Comparison of ENCODE assay signal across 8 cellular contexts in the genomic region with DNA sequence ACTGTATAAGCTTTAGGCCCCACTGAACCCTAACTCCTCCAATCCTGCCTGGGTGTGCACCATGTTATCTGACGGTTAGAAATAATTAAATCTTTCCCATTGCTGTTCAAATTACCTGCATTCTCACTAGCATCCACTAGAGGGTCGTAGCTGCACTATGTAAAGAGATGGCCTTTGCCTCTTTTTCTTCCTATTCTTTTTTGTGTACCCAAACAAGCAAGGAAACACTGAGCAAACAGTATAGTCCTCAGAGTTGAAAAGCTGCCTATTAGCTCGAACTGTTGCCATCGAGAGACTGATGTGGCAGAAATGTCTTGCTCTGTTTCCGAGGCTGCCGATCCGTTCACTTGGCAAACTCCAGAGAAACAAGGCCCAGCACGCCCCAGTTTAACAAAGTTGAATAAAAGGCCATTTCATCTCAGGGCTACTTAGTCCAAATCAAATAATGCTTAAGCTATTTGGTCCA.
DNase-seq lines count a peak whose midpoint lies in the region; ATAC-seq and TF ChIP-seq lines count a peak whose summit lies in the region.

No MANE protein-coding gene starts in this region.

- POLR2A ChIA-PET in activated CD4-positive, alpha-beta memory T cell treated with anti-CD3 and anti-CD28 coated beads for 36 hours (lab: Charles Lee): no interaction called here

- in situ Hi-C loops in Caki2 (cut with HindIII; ENCODE audit: low pct_unique_long_range_greater_than_20kb, low sequenced_read_pairs): no loop called here

- intact Hi-C loops in activated CD4-positive, alpha-beta memory T cell treated with anti-CD3 and anti-CD28 coated beads for 36 hours (cut with micrococcal nuclease): loop anchor here (1.0 to 5.0 kb wide), 3 partner anchors 484 to 742 kb away; no protein-coding TSS in a partner anchor

- DNase-seq in Caki2 (ENCODE audit: low read depth) (peak; percentile 59), NCI-H2171 treated with DMSO at 0.1 percent for 48 hours (lab: John Stamatoyannopoulos, UW) (peak; percentile 69), fibroblast of the aortic adventitia (ENCODE audit: low read depth) (peak; percentile 77), neural crest cell (ENCODE audit: low read depth, low spot score) (peak; percentile 49)
- DNase-seq in activated CD4-positive, alpha-beta memory T cell treated with anti-CD3 and anti-CD28 coated beads for 36 hours: peak; percentile 16
- DNase-seq in T-helper 2 cell treated with Interferon-gamma antibody and Interleukin-4, amounts not matched to agents 5 μg/mL and 100 μg/mL, for 36 hours (ENCODE audit: low spot score): no peak

- peak; percentile 83 for ATAC-seq in GM19023 (IDR thresholded peaks at IDR 0.05; ENCODE audit: unreplicated experiment)
- peak; percentile 69 for ATAC-seq in HG03139 (IDR thresholded peaks at IDR 0.05; ENCODE audit: unreplicated experiment)

- H3K4me1 Mint-ChIP-seq in activated CD4-positive, alpha-beta memory T cell treated with anti-CD3 and anti-CD28 coated beads for 36 hours (ENCODE audit: low read depth): no peaks in the 10 kb centered on the region
- peaks cover 3% of the 10 kb centered on the region for H3K4me1 Mint-ChIP-seq in neural crest cell
- no peaks in the 10 kb centered on the region for H3K4me1 Mint-ChIP-seq in T-helper 2 cell treated with Interferon-gamma antibody and Interleukin-4, amounts not matched to agents 5 μg/mL and 100 μg/mL, for 36 hours (ENCODE audit: low read depth)

- H3K27ac Mint-ChIP-seq in activated CD4-positive, alpha-beta memory T cell treated with anti-CD3 and anti-CD28 coated beads for 36 hours: no peak overlapping the region
- no peak overlapping the region for H3K27ac Mint-ChIP-seq in neural crest cell (ENCODE audit: unreplicated experiment)
- H3K27ac Mint-ChIP-seq in T-helper 2 cell treated with Interferon-gamma antibody and Interleukin-4, amounts not matched to agents 5 μg/mL and 100 μg/mL, for 36 hours: no peak overlapping the region

- no peak overlapping the region for H3K4me3 ChIP-seq in fibroblast of the aortic adventitia (ENCODE audit: low read depth, low read length)

- no peaks in the 10 kb centered on the region for H3K36me3 Mint-ChIP-seq in activated CD4-positive, alpha-beta memory T cell treated with anti-CD3 and anti-CD28 coated beads for 36 hours
- H3K36me3 Mint-ChIP-seq in neural crest cell (ENCODE audit: low read depth): no peaks in the 10 kb centered on the region
- no peaks in the 10 kb centered on the region for H3K36me3 Mint-ChIP-seq in T-helper 2 cell treated with Interferon-gamma antibody and Interleukin-4, amounts not matched to agents 5 μg/mL and 100 μg/mL, for 36 hours (ENCODE audit: low read depth)

- CTCF ChIA-PET in activated CD4-positive, alpha-beta memory T cell treated with anti-CD3 and anti-CD28 coated beads for 36 hours (lab: Charles Lee): interaction anchor here (0.6 to 3.2 kb wide), 22 partner anchors 8 to 739 kb away, joined by 3 to 19 read pairs (median 4); a partner anchor contains a TSS

- H3K9me3 Mint-ChIP-seq in activated CD4-positive, alpha-beta memory T cell treated with anti-CD3 and anti-CD28 coated beads for 36 hours: no peaks in the 10 kb centered on the region
- H3K9me3 Mint-ChIP-seq in neural crest cell: no peaks in the 10 kb centered on the region
- no peaks in the 10 kb centered on the region for H3K9me3 Mint-ChIP-seq in T-helper 2 cell treated with Interferon-gamma antibody and Interleukin-4, amounts not matched to agents 5 μg/mL and 100 μg/mL, for 36 hours

- H3K4me3 Mint-ChIP-seq in activated CD4-positive, alpha-beta memory T cell treated with anti-CD3 and anti-CD28 coated beads for 36 hours: no peak overlapping the region
- no peak overlapping the region for H3K4me3 Mint-ChIP-seq in neural crest cell
- no peak overlapping the region for H3K4me3 Mint-ChIP-seq in T-helper 2 cell treated with Interferon-gamma antibody and Interleukin-4, amounts not matched to agents 5 μg/mL and 100 μg/mL, for 36 hours

- no peaks in the 10 kb centered on the region for H3K27me3 Mint-ChIP-seq in activated CD4-positive, alpha-beta memory T cell treated with anti-CD3 and anti-CD28 coated beads for 36 hours
- no peaks in the 10 kb centered on the region for H3K27me3 Mint-ChIP-seq in neural crest cell (ENCODE audit: low read depth)
- H3K27me3 Mint-ChIP-seq in T-helper 2 cell treated with Interferon-gamma antibody and Interleukin-4, amounts not matched to agents 5 μg/mL and 100 μg/mL, for 36 hours (ENCODE audit: low read depth): no peaks in the 10 kb centered on the region

- TF ChIP-seq CTCF in fibroblast of the aortic adventitia (IDR thresholded peaks at IDR 0.05; ENCODE audit: insufficient read depth, low read length): peak; percentile 87
- peak; percentile 89 for TF ChIP-seq CTCF in neural crest cell (conservative IDR thresholded peaks at IDR 0.05)
